Comparison of ENCODE assay signal across 18 cellular contexts in genomic region chr3:60598668-60599067, GRCh38.
DNase-seq lines count a peak whose midpoint lies in the region; ATAC-seq, FAIRE-seq and TF ChIP-seq lines count a peak whose summit lies in the region.
"Had no signal": no experiment of that assay in that cellular context is flagged by ENCODE, and none has a peak within 500 bp of the region (broad histone marks: within the 10 kb centered on the region; RNA-seq: fewer than 3 reads in every experiment).

No MANE protein-coding gene starts in this region.

- no peaks in the 10 kb centered on the region for H3K36me3 ChIP-seq in GM23248 (ENCODE audit: low read depth)
- no peaks in the 10 kb centered on the region for H3K36me3 ChIP-seq in astrocyte (ENCODE audit: insufficient read depth, low read length)
- no peaks in the 10 kb centered on the region for H3K36me3 ChIP-seq in hepatocyte (replicated peaks; ENCODE audit: insufficient read depth, low read depth)
- H3K36me3 ChIP-seq in tibial artery = no peaks in the 10 kb centered on the region
- H3K36me3 ChIP-seq: BLaER1 treated with 17β-estradiol and CSF1 and Interleukin-3, amounts not matched to agents 10 nM and 100 nM had no signal

- in situ Hi-C loops in GM23248 (cut with MboI) = loop anchor here (25.0 kb wide), 1 partner anchor 1589 kb away; no protein-coding TSS in a partner anchor

- DNase-seq in GM23248 (peak; percentile 33), astrocyte (ENCODE audit: low read depth) (no peak), hepatocyte (ENCODE audit: low spot score) (peak; percentile 10), skeletal muscle cell (ENCODE audit: low read depth) (peak; percentile 78), tibial artery (no peak), GDM1 (lab: John Stamatoyannopoulos, UW) (no peak), cerebellar cortex (ENCODE audit: low spot score) (no peak)
- DNase-seq: DMS 273 treated with DMSO at 0.1 percent for 48 hours, EL, KBM-7, NCI-H1092 treated with DMSO at 0.1 percent for 48 hours, NCI-H187, NCI-H2171 treated with DMSO at 0.1 percent for 48 hours, NCI-H510A had no signal

- no peaks in the 10 kb centered on the region for H3K27me3 Mint-ChIP-seq in astrocyte (ENCODE audit: low read depth, unreplicated experiment)

- no peak overlapping the region for H3K27ac Mint-ChIP-seq in astrocyte (ENCODE audit: unreplicated experiment)
- H3K27ac Mint-ChIP-seq: GM23338 had no signal

- H4K20me1 ChIP-seq in GM23248 (ENCODE audit: insufficient read depth) = no peaks in the 10 kb centered on the region
- no peaks in the 10 kb centered on the region for H4K20me1 ChIP-seq in astrocyte (ENCODE audit: insufficient read depth, low read length)
- no peaks in the 10 kb centered on the region for H4K20me1 ChIP-seq in hepatocyte (ENCODE audit: insufficient read depth, poor library complexity, severe bottlenecking)
- H4K20me1 ChIP-seq: BLaER1 treated with 17β-estradiol and CSF1 and Interleukin-3, amounts not matched to agents 10 nM and 100 nM had no signal

- H3K27me3 ChIP-seq in GM23248 (replicated peaks; ENCODE audit: insufficient read depth) = no peaks in the 10 kb centered on the region
- H3K27me3 ChIP-seq in astrocyte (ENCODE audit: insufficient read depth, low read length) = no peaks in the 10 kb centered on the region
- H3K27me3 ChIP-seq in hepatocyte = no peaks in the 10 kb centered on the region
- no peaks in the 10 kb centered on the region for H3K27me3 ChIP-seq in tibial artery
- H3K27me3 ChIP-seq: BLaER1 treated with 17β-estradiol and CSF1 and Interleukin-3, amounts not matched to agents 10 nM and 100 nM had no signal

- ATAC-seq in GM19035 (IDR thresholded peaks at IDR 0.05; ENCODE audit: unreplicated experiment) = no peak
- ATAC-seq: GM23338 had no signal

- no peaks in the 10 kb centered on the region for H3K9me3 ChIP-seq in GM23248 (ENCODE audit: low read depth)
- no peaks in the 10 kb centered on the region for H3K9me3 ChIP-seq in astrocyte (ENCODE audit: insufficient read depth, low read depth, low read length)
- H3K9me3 ChIP-seq in hepatocyte (ENCODE audit: low read depth) = no peaks in the 10 kb centered on the region
- H3K9me3 ChIP-seq in tibial artery = no peaks in the 10 kb centered on the region
- H3K9me3 ChIP-seq: BLaER1 treated with 17β-estradiol and CSF1 and Interleukin-3, amounts not matched to agents 10 nM and 100 nM had no signal

- H2AFZ ChIP-seq in GM23248 (no peak overlapping the region), astrocyte (ENCODE audit: low read depth, low read length) (no peak overlapping the region), hepatocyte (no peak overlapping the region)
- H2AFZ ChIP-seq: GM23338 had no signal

- H3K4me1 Mint-ChIP-seq in astrocyte (ENCODE audit: low read depth, unreplicated experiment) = peaks cover 8% of the 10 kb centered on the region

- no peaks in the 10 kb centered on the region for H3F3A ChIP-seq in GM23248 (ENCODE audit: insufficient read depth)

- no peaks in the 10 kb centered on the region for H3K36me3 Mint-ChIP-seq in astrocyte (ENCODE audit: low read depth, unreplicated experiment)

- H3K4me3 ChIP-seq in GM23248 (no peak overlapping the region), astrocyte (ENCODE audit: insufficient read depth, low read depth, low read length) (no peak overlapping the region), hepatocyte (no peak overlapping the region), skeletal muscle cell (ENCODE audit: low read depth, low read length) (no peak overlapping the region), tibial artery (no peak overlapping the region)
- H3K4me3 ChIP-seq: BLaER1 treated with 17β-estradiol and CSF1 and Interleukin-3, amounts not matched to agents 10 nM and 100 nM; GM23338 had no signal

- WGBS in GM23248 (ENCODE audit: low coverage in 1 of 2, low lambda C conversion rate in 2 of 2, missing lambda C conversion rate in 2 of 2), 2 experiments = 30 to 34% methylated on average over 3 of the region's 3 CpGs
- 31% methylated on average over 3 of the region's 3 CpGs for WGBS in hepatocyte (ENCODE audit: low lambda C conversion rate, missing lambda C conversion rate)

- no peak overlapping the region for H3K27ac ChIP-seq in GM23248
- H3K27ac ChIP-seq in astrocyte (ENCODE audit: low read depth, low read length) = no peak overlapping the region
- no peak overlapping the region for H3K27ac ChIP-seq in hepatocyte
- no peak overlapping the region for H3K27ac ChIP-seq in tibial artery
- H3K27ac ChIP-seq: BLaER1 treated with 17β-estradiol and CSF1 and Interleukin-3, amounts not matched to agents 10 nM and 100 nM; HL-60 had no signal

- TF ChIP-seq CTCF in astrocyte (IDR thresholded peaks at IDR 0.05; ENCODE audit: insufficient read depth, low read depth, low read length) = no peak
- TF ChIP-seq CTCF in hepatocyte (IDR thresholded peaks at IDR 0.05; ENCODE audit: poor library complexity) = no peak
- TF ChIP-seq CTCF in tibial artery (IDR thresholded peaks at IDR 0.05) = no peak

- FAIRE-seq in astrocyte (lab: Jason Lieb, UNC) = peak; percentile 80

- H3K4me1 ChIP-seq in GM23248 (ENCODE audit: insufficient read depth) = 0 out of 2 replicates have a peak, but pooled peaks cover 8% of the 10 kb centered on the region
- H3K4me1 ChIP-seq in astrocyte (ENCODE audit: insufficient read depth, low read length) = no peaks in the 10 kb centered on the region
- H3K4me1 ChIP-seq in hepatocyte (ENCODE audit: insufficient read depth) = peaks cover 13% of the 10 kb centered on the region
- H3K4me1 ChIP-seq in tibial artery = peaks cover 0 to 27% (median 4%) of the 10 kb centered on the region in 4 donors

- no peak overlapping the region for H3K9ac ChIP-seq in GM23248
- H3K9ac ChIP-seq in astrocyte (ENCODE audit: low read length) = no peak overlapping the region
- H3K9ac ChIP-seq: BLaER1 treated with 17β-estradiol and CSF1 and Interleukin-3, amounts not matched to agents 10 nM and 100 nM had no signal

- peaks cover 3% of the 10 kb centered on the region for H3K9me3 Mint-ChIP-seq in astrocyte (ENCODE audit: unreplicated experiment)
- H3K9me3 Mint-ChIP-seq: GM23338 had no signal

- no peak overlapping the region for H3K4me3 Mint-ChIP-seq in astrocyte (ENCODE audit: unreplicated experiment)
- H3K4me3 Mint-ChIP-seq: GM23338 had no signal

- H3K79me2 ChIP-seq in GM23248 (ENCODE audit: insufficient read depth) (no peaks in the 10 kb centered on the region), astrocyte (ENCODE audit: insufficient read depth, low read length) (no peaks in the 10 kb centered on the region), hepatocyte (no peaks in the 10 kb centered on the region)

- intact Hi-C loops in tibial artery (cut with DNase I; ENCODE audit: low total_unique reads) = no loop called here

- no peaks in the 10 kb centered on the region for H3K9me2 ChIP-seq in GM23248 (ENCODE audit: insufficient read depth)
- H3K9me2 ChIP-seq in hepatocyte (replicated peaks; ENCODE audit: insufficient read depth) = no peaks in the 10 kb centered on the region

- H3K4me2 ChIP-seq in GM23248 (ENCODE audit: unreplicated experiment) (no peak overlapping the region), astrocyte (ENCODE audit: low read length) (no peak overlapping the region), hepatocyte (peak overlapping the region; percentile 43)
- H3K4me2 ChIP-seq: BLaER1 treated with 17β-estradiol and CSF1 and Interleukin-3, amounts not matched to agents 10 nM and 100 nM; GM23338 had no signal

Comparison
In these comparisons a context has a peak if more than half of its experiments do, and no peak if none do; other contexts are left out.
1. DNase-seq: peak in GM23248 (single experiment), hepatocyte (single experiment) and skeletal muscle cell (single experiment); none in astrocyte (single experiment), tibial artery (0 of 2), GDM1 (single experiment) and cerebellar cortex (single experiment).